In genomic region chrX:123175366-123176122, GRCh38 we compare ENCODE assay signal across 24 cellular contexts. TPM values are rescaled to one million over a fixed set of nuclear protein-coding genes. Genes with fewer than 3 reads are reported as not detected.
"Had no signal": no experiment of that assay in that cellular context is flagged by ENCODE, and none has a peak within 500 bp of the region (broad histone marks: within the 10 kb centered on the region; RNA-seq: fewer than 3 reads in every experiment).

No MANE protein-coding gene starts in this region.

- H3K36me3 Mint-ChIP-seq: activated naive CD8-positive, alpha-beta T cell; natural killer cell; stimulated activated effector memory CD8-positive, alpha-beta T cell treated with anti-CD3 and anti-CD28 coated beads, Interleukin-12 subunit alpha, Interleukin-12 subunit beta, amount 100 ng/mL, for 72 hours had no signal

- ATAC-seq: gastrocnemius medialis; left ventricle myocardium superior; natural killer cell; sciatic nerve; stimulated activated effector memory CD8-positive, alpha-beta T cell treated with anti-CD3 and anti-CD28 coated beads, Interleukin-12 subunit alpha, Interleukin-12 subunit beta, amount 100 ng/mL, for 72 hours had no signal

- DNase-seq: activated CD4-positive, CD25-positive, alpha-beta regulatory T cell treated with anti-CD3 and anti-CD28 coated beads, Interleukin-2, amount 50 U/mL, for 72 hours; activated gamma-delta T cell treated with Interleukin-2 at 50 U/mL for 16 hours; activated T-cell treated with anti-CD3 and anti-CD28 coated beads, Interleukin-2, amount 50 U/mL, for 1 hour; adrenal gland; cerebellar nuclear complex; esophagus squamous epithelium; gastrocnemius medialis; hippocampal formation; left ventricle myocardium superior; mammary epithelial cell; midbrain; natural killer cell; small intestine; stimulated activated CD4-positive, alpha-beta T cell treated with anti-CD3 and anti-CD28 coated beads, Interleukin-2, amount 100 ng/mL, for 24 hours; testis; trophoblast cell had no signal

- H3K4me1 Mint-ChIP-seq: natural killer cell; stimulated activated effector memory CD8-positive, alpha-beta T cell treated with anti-CD3 and anti-CD28 coated beads, Interleukin-12 subunit alpha, Interleukin-12 subunit beta, amount 100 ng/mL, for 72 hours had no signal

- FAIRE-seq: small intestine had no signal

- H3K4me1 ChIP-seq: adrenal gland, ascending aorta, breast epithelium, esophagus squamous epithelium, gastrocnemius medialis, testis, vagina had no signal

- H3K27ac ChIP-seq: adrenal gland, ascending aorta, breast epithelium, coronary artery, esophagus squamous epithelium, gastrocnemius medialis, testis, vagina, VCaP had no signal

- H3K27me3 ChIP-seq: adrenal gland, ascending aorta, esophagus squamous epithelium, gastrocnemius medialis, testis, vagina had no signal

- H3K4me3 ChIP-seq: adrenal gland, ascending aorta, breast epithelium, coronary artery, esophagus squamous epithelium, gastrocnemius medialis, testis, vagina had no signal

- H3K9me3 ChIP-seq: adrenal gland, ascending aorta, breast epithelium, esophagus squamous epithelium, gastrocnemius medialis, testis, vagina had no signal

- H3K9me3 Mint-ChIP-seq: natural killer cell; stimulated activated effector memory CD8-positive, alpha-beta T cell treated with anti-CD3 and anti-CD28 coated beads, Interleukin-12 subunit alpha, Interleukin-12 subunit beta, amount 100 ng/mL, for 72 hours had no signal

- H3K27ac Mint-ChIP-seq: activated naive CD8-positive, alpha-beta T cell; natural killer cell; stimulated activated effector memory CD8-positive, alpha-beta T cell treated with anti-CD3 and anti-CD28 coated beads, Interleukin-12 subunit alpha, Interleukin-12 subunit beta, amount 100 ng/mL, for 72 hours had no signal

- H3K4me3 Mint-ChIP-seq: activated naive CD8-positive, alpha-beta T cell; natural killer cell; stimulated activated effector memory CD8-positive, alpha-beta T cell treated with anti-CD3 and anti-CD28 coated beads, Interleukin-12 subunit alpha, Interleukin-12 subunit beta, amount 100 ng/mL, for 72 hours had no signal

- H3K36me3 ChIP-seq: adrenal gland, ascending aorta, breast epithelium, esophagus squamous epithelium, gastrocnemius medialis, vagina had no signal

RNA-seq across cellular contexts. Expression of gene GRIA3, which starts 8.5 kb away (rescaled TPM):
- total RNA-seq: natural killer cell had no signal
